In the genomic region with DNA sequence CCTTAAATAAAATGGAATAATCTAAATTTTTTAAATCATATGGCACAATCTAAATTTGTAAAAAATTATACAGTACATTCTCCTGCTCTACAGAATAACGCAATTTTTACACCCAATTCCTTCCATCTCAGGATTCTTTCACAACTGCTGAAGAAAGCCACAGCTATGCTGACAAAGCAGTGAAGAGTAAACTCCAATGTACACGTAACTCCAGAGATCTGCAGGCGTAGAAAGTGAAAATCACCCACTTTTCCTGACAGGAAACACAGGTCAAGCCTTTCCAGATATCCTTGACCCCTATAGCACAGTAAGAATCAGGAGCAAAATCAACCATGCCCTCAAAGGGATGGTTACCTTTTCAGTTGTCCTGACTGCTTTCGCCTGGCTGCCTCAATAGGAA, we compare ENCODE assay signal across 26 cellular contexts. TPM values are rescaled to one million over a fixed set of nuclear protein-coding genes. Genes with fewer than 3 reads are reported as not detected.
DNase-seq lines count a peak whose midpoint lies in the region; ATAC-seq, FAIRE-seq and TF ChIP-seq lines count a peak whose summit lies in the region.
"Had no signal": no experiment of that assay in that cellular context is flagged by ENCODE, and none has a peak within 500 bp of the region (broad histone marks: within the 10 kb centered on the region; RNA-seq: fewer than 3 reads in every experiment).

No MANE protein-coding gene starts in this region.

- FAIRE-seq in kidney (lab: Jason Lieb, UNC): no peak
- FAIRE-seq: HTR-8/SVneo had no signal

- ATAC-seq in left ventricle myocardium superior: no peak

- H3K27me3 ChIP-seq in cardiac muscle cell: no peaks in the 10 kb centered on the region
- H3K27me3 ChIP-seq: BE2C, MG63, Peyer's patch had no signal

- peaks cover 3% of the 10 kb centered on the region for H3K36me3 Mint-ChIP-seq in chondrocyte (ENCODE audit: low read depth)
- H3K36me3 Mint-ChIP-seq: CD4-positive, CD25-positive, alpha-beta regulatory T cell had no signal

- H3K4me1 ChIP-seq in cardiac muscle cell (ENCODE audit: low read depth) (peaks cover 60% of the 10 kb centered on the region), kidney (ENCODE audit: control insufficient read depth in 1 of 2, insufficient read depth in 1 of 2, low read depth in 1 of 2, low read length in 2 of 2) (peaks cover 0 to 3% of the 10 kb centered on the region in 2 donors)
- H3K4me1 ChIP-seq: BE2C, Caco-2, Peyer's patch had no signal

- H3K27me3 Mint-ChIP-seq in chondrocyte (ENCODE audit: low read depth): no peaks in the 10 kb centered on the region
- H3K27me3 Mint-ChIP-seq: CD4-positive, CD25-positive, alpha-beta regulatory T cell had no signal

- intact Hi-C loops in left ventricle myocardium superior (cut with micrococcal nuclease): no loop called here
- intact Hi-C loops in kidney (cut with DNase I): no loop called here

- no peaks in the 10 kb centered on the region for H3K9me3 Mint-ChIP-seq in chondrocyte (ENCODE audit: low read depth)

- H3K36me3 ChIP-seq in cardiac muscle cell (peaks cover 3% of the 10 kb centered on the region), kidney (ENCODE audit: control insufficient read depth in 1 of 2, insufficient read depth in 2 of 2, low read length in 2 of 2) (no peaks in the 10 kb centered on the region)
- H3K36me3 ChIP-seq: BE2C, MG63, Peyer's patch had no signal

- H3K4me3 ChIP-seq in cardiac muscle cell: no peak overlapping the region
- H3K4me3 ChIP-seq in kidney (ENCODE audit: low read length in 2 of 2): peak overlapping the region; percentile 44 to 60
- H3K4me3 ChIP-seq: MG63, Peyer's patch had no signal

- DNase-seq in cardiac muscle cell (ENCODE audit: low read depth in 1 of 2, low spot score in 1 of 2) (peak in 1 of 2 donors; percentile 22), left ventricle myocardium superior (no peak), chondrocyte (ENCODE audit: low spot score) (no peak), kidney (no peak), DMS114 treated with DMSO at 0.1 percent for 48 hours (lab: John Stamatoyannopoulos, UW; ENCODE audit: unreplicated experiment) (no peak), COLO668 (lab: John Stamatoyannopoulos, UW; ENCODE audit: unreplicated experiment) (no peak), RPMI8226 (no peak)
- no peak for DNase-seq in central memory CD4-positive, alpha-beta T cell
- DNase-seq: 8988T; BE2C; Caco-2; CD4-positive, CD25-positive, alpha-beta regulatory T cell; DMS153; GDM1; H7; IMR-90; Karpas-422; MG63; NCI-H1048; NCI-H1436; NCI-H2029 treated with DMSO at 0.1 percent for 48 hours; NCI-H748 treated with DMSO at 0.1 percent for 48 hours; NK-92 treated with Interleukin-12 subunit alpha and Interleukin-12 subunit beta, amount 100 ng/mL, for 24 hours; Peyer's patch; Right ventricle myocardium superior had no signal

- TF ChIP-seq CTCF in cardiac muscle cell (IDR thresholded peaks at IDR 0.05; ENCODE audit: low read depth, low read length): no peak
- TF ChIP-seq CTCF in chondrocyte (IDR thresholded peaks at IDR 0.05): no peak
- no peak for TF ChIP-seq CTCF in kidney (IDR thresholded peaks at IDR 0.05; ENCODE audit: borderline replicate concordance, extremely low read depth, insufficient read depth)

- peaks cover 51% of the 10 kb centered on the region for H3K4me1 Mint-ChIP-seq in chondrocyte (ENCODE audit: low read depth)

- no peaks in the 10 kb centered on the region for H3K9me3 ChIP-seq in cardiac muscle cell (ENCODE audit: low read depth)
- H3K9me3 ChIP-seq in kidney (ENCODE audit: control insufficient read depth in 1 of 2, low read length in 2 of 2): no peaks in the 10 kb centered on the region
- H3K9me3 ChIP-seq: BE2C, Caco-2, MG63, Peyer's patch had no signal

- H3K27ac ChIP-seq in cardiac muscle cell: peak overlapping the region; percentile 49
- H3K27ac ChIP-seq in kidney (ENCODE audit: low read depth in 2 of 2, low read length in 2 of 2): peak overlapping the region in 1 of 2 donors; percentile 61
- H3K27ac ChIP-seq: Peyer's patch had no signal

- peak overlapping the region; percentile 66 for H3K27ac Mint-ChIP-seq in chondrocyte (ENCODE audit: unreplicated experiment)
- H3K27ac Mint-ChIP-seq: CD4-positive, CD25-positive, alpha-beta regulatory T cell had no signal

- H3K9ac ChIP-seq in kidney (ENCODE audit: low read length in 2 of 2): no peak overlapping the region

- H3K4me3 Mint-ChIP-seq in chondrocyte (ENCODE audit: unreplicated experiment): peak overlapping the region; percentile 17
- H3K4me3 Mint-ChIP-seq: CD4-positive, CD25-positive, alpha-beta regulatory T cell had no signal

RNA-seq across cellular contexts. Expression of a gene that starts 27.4 kb away (rescaled TPM):
- total RNA-seq in cardiac muscle cell: 52.6 and 59.0 TPM in 2 replicates
- polyA plus RNA-seq in cardiac muscle cell: 35.8 and 39.5 TPM in 2 replicates
- 1.5 TPM for total RNA-seq in left ventricle myocardium superior
- total RNA-seq in chondrocyte: 55.4 to 83.5 TPM (median 55.4 TPM) in 3 replicates
- 27.0 TPM for total RNA-seq in kidney
- polyA plus RNA-seq in kidney (ENCODE audit: insufficient read depth, low read depth, low replicate concordance): 2.6 TPM
- total RNA-seq: Caco-2; CD4-positive, CD25-positive, alpha-beta regulatory T cell; IMR-90 had no signal
- polyA plus RNA-seq: CD4-positive, CD25-positive, alpha-beta regulatory T cell; IMR-90 had no signal

Comparison
In these comparisons a context has a peak if more than half of its experiments do, and no peak if none do; other contexts are left out.
1. RNA of a gene that starts 27.4 kb away (total RNA-seq): 52.6 to 59.0 TPM in cardiac muscle cell, 55.4 to 83.5 TPM in chondrocyte and 27.0 TPM in kidney (single experiment); 1.5 TPM in left ventricle myocardium superior (single experiment); every median in the first group is over 10 times any median in the second.